ENCODE assay signal across 29 cellular contexts in genomic region chr5:137098238-137098637, GRCh38.
"Had no signal": no experiment of that assay in that cellular context is flagged by ENCODE, and none has a peak within 500 bp of the region (broad histone marks: within the 10 kb centered on the region; RNA-seq: fewer than 3 reads in every experiment).

No MANE protein-coding gene starts in this region.

- DNase-seq: activated effector memory CD4-positive, alpha-beta T cell treated with anti-CD3 and anti-CD28 coated beads, Interleukin-2, amount 50 U/mL, for 16 hours; activated effector memory CD4-positive, alpha-beta T cell treated with Interleukin-2 at 50 U/mL for 16 hours; activated gamma-delta T cell; activated gamma-delta T cell treated with Interleukin-2 at 50 U/mL for 16 hours; activated naive CD4-positive, alpha-beta T cell; activated naive CD4-positive, alpha-beta T cell treated with anti-CD3 and anti-CD28 coated beads for 36 hours; activated naive CD4-positive, alpha-beta T cell treated with anti-CD3 and anti-CD28 coated beads, Interleukin-2, amount 10 ng/mL, durations not matched to agents 7 days and 5 days; activated naive CD4-positive, alpha-beta T cell treated with anti-CD3 and anti-CD28 coated beads, Interleukin-2, amount 50 U/mL, for 16 hours; activated naive CD4-positive, alpha-beta T cell treated with Interleukin-2 at 50 U/mL for 16 hours; activated naive CD8-positive, alpha-beta T cell treated with anti-CD3 and anti-CD28 coated beads for 36 hours; activated naive CD8-positive, alpha-beta T cell treated with anti-CD3 and anti-CD28 coated beads, Interleukin-2, amount 10 ng/mL, durations not matched to agents 7 days and 5 days; activated naive CD8-positive, alpha-beta T cell treated with anti-CD3 and anti-CD28 coated beads, Interleukin-2, amount 50 U/mL, for 24 hours; activated T-cell treated with anti-CD3 and anti-CD28 coated beads, Interleukin-2, amount 50 U/mL, for 1 hour; activated T-cell treated with anti-CD3 and anti-CD28 coated beads, Interleukin-2, amount 50 U/mL, for 24 hours; activated T-cell treated with anti-CD3 and anti-CD28 coated beads, Interleukin-2, amount 50 U/mL, for 4 hours; activated T-cell treated with anti-CD3 and anti-CD28 coated beads, Interleukin-2, amount 50 U/mL, for 48 hours; activated T-cell treated with anti-CD3 and anti-CD28 coated beads, Interleukin-2, amount 50 U/mL, for 72 hours; adrenal gland; amniotic stem cell; amygdala; anterior cingulate cortex; aorta; body of pancreas; brain microvascular endothelial cell; caudate nucleus; central memory CD4-positive, alpha-beta T cell; cerebellar nuclear complex had no signal

- ATAC-seq: activated naive CD4-positive, alpha-beta T cell treated with anti-CD3 and anti-CD28 coated beads, Interleukin-2, amount 50 U/mL, for 72 hours; activated naive CD8-positive, alpha-beta T cell treated with anti-CD3 and anti-CD28 coated beads, Interleukin-2, amount 50 U/mL, for 24 hours; activated T-cell treated with anti-CD3 and anti-CD28 coated beads, Interleukin-2, amount 50 U/mL, for 4 hours; activated T-cell treated with anti-CD3 and anti-CD28 coated beads, Interleukin-2, amount 50 U/mL, for 72 hours; activated T-helper 17 cell treated with anti-CD3 and anti-CD28 coated beads, Interleukin-2, amount 50 U/mL, for 72 hours; body of pancreas had no signal
